Comparison of ENCODE assay signal across 14 cellular contexts in genomic region chr18:55511277-55511676, GRCh38.
A peak's percentile ranks its signal among the peaks of the same experiment; 100 is the strongest.
DNase-seq lines count a peak whose midpoint lies in the region; ATAC-seq and TF ChIP-seq lines count a peak whose summit lies in the region.
"Had no signal": no experiment of that assay in that cellular context is flagged by ENCODE, and none has a peak within 500 bp of the region (broad histone marks: within the 10 kb centered on the region; RNA-seq: fewer than 3 reads in every experiment).

No MANE protein-coding gene starts in this region.

- no peak for TF ChIP-seq CTCF in left ventricle myocardium inferior (IDR thresholded peaks at IDR 0.05; ENCODE audit: borderline replicate concordance)
- no peak for TF ChIP-seq CTCF in transverse colon (IDR thresholded peaks at IDR 0.05)

- H3K4me1 ChIP-seq in left ventricle myocardium inferior: peaks cover 72% of the 10 kb centered on the region
- H3K4me1 ChIP-seq in muscle layer of duodenum (ENCODE audit: control insufficient read depth in 1 of 2, insufficient read depth in 2 of 2, low read length in 2 of 2): peaks cover 0 to 6% of the 10 kb centered on the region in 2 donors
- peaks cover 0 to 9% (median 0%) of the 10 kb centered on the region in 4 donors for H3K4me1 ChIP-seq in transverse colon

- in situ Hi-C loops in transverse colon (cut with MboI; ENCODE audit: low pct_ligation_motif_present in 1 of 4, low pct_unique_long_range_greater_than_20kb in 1 of 4, low sequenced_read_pairs in 3 of 4) (no loop called here), G401 (cut with HindIII; ENCODE audit: low sequenced_read_pairs) (no loop called here)

- intact Hi-C loops in left ventricle myocardium inferior (cut with micrococcal nuclease): loop anchor here (10.0 kb wide), 1 partner anchor 74 kb away; the partner anchor contains the start of gene TCF4
- intact Hi-C loops in Right ventricle myocardium superior (cut with DNase I): loop anchor here (10.0 kb wide), 1 partner anchor 74 kb away; the partner anchor contains the start of gene TCF4
- intact Hi-C loops in transverse colon (cut with DNase I; ENCODE audit: low total_unique reads): no loop called here

- H3K36me3 ChIP-seq in left ventricle myocardium inferior: no peaks in the 10 kb centered on the region
- peaks cover 0 to 9% of the 10 kb centered on the region in 2 donors for H3K36me3 ChIP-seq in muscle layer of duodenum (ENCODE audit: control insufficient read depth in 1 of 2, insufficient read depth in 2 of 2, low read length in 2 of 2)
- H3K36me3 ChIP-seq in transverse colon: no peaks in the 10 kb centered on the region

- no peaks in the 10 kb centered on the region for H3K27me3 ChIP-seq in left ventricle myocardium inferior (ENCODE audit: low read depth)
- no peaks in the 10 kb centered on the region for H3K27me3 ChIP-seq in muscle layer of duodenum (ENCODE audit: low read depth, low read length)
- H3K27me3 ChIP-seq in transverse colon: no peaks in the 10 kb centered on the region

- peak overlapping the region; percentile 48 for H3K4me3 ChIP-seq in left ventricle myocardium inferior
- H3K4me3 ChIP-seq in muscle layer of duodenum (ENCODE audit: low read depth in 1 of 2, low read length in 2 of 2): no peak overlapping the region
- H3K4me3 ChIP-seq in transverse colon: no peak overlapping the region

- ATAC-seq in Right ventricle myocardium superior (ENCODE audit: poor library complexity) (no peak), HG03175 (IDR thresholded peaks at IDR 0.05; ENCODE audit: unreplicated experiment) (no peak)

- H3K9me3 ChIP-seq in left ventricle myocardium inferior (replicated peaks) (no peaks in the 10 kb centered on the region), muscle layer of duodenum (ENCODE audit: control insufficient read depth in 1 of 2, low read length in 2 of 2) (no peaks in the 10 kb centered on the region), transverse colon (no peaks in the 10 kb centered on the region)

- no peak for TF ChIP-seq POLR2A in transverse colon (IDR thresholded peaks at IDR 0.05)

- no peak for DNase-seq in left ventricle myocardium inferior
- no peak for DNase-seq in Right ventricle myocardium superior
- DNase-seq in caudate nucleus (lab: John Stamatoyannopoulos, UW): no peak
- no peak for DNase-seq in transverse colon
- DNase-seq in OCI-M2 (lab: John Stamatoyannopoulos, UW; ENCODE audit: unreplicated experiment): no peak
- no peak for DNase-seq in G401 (ENCODE audit: low spot score)
- DNase-seq: activated CD4-positive, alpha-beta T cell treated with anti-CD3 and anti-CD28 coated beads, Interleukin-2, amount 50 U/mL, for 1 hour; amygdala; Calu3; naive thymus-derived CD4-positive, alpha-beta T cell; NCI-H1105 treated with DMSO at 0.1 percent for 48 hours; NCI-H446 had no signal

- TF ChIP-seq EP300 in transverse colon (IDR thresholded peaks at IDR 0.05; ENCODE audit: low read depth): no peak

- H3K27ac ChIP-seq in left ventricle myocardium inferior (replicated peaks) (peak overlapping the region; percentile 89), caudate nucleus (ENCODE audit: low read depth, low read length) (peak overlapping the region; percentile 79), muscle layer of duodenum (ENCODE audit: low read length) (peak overlapping the region; percentile 86), transverse colon (peak overlapping the region; percentile 39 to 70 (median 58))
